ENCODE assay signal across 11 cellular contexts in the genomic region with DNA sequence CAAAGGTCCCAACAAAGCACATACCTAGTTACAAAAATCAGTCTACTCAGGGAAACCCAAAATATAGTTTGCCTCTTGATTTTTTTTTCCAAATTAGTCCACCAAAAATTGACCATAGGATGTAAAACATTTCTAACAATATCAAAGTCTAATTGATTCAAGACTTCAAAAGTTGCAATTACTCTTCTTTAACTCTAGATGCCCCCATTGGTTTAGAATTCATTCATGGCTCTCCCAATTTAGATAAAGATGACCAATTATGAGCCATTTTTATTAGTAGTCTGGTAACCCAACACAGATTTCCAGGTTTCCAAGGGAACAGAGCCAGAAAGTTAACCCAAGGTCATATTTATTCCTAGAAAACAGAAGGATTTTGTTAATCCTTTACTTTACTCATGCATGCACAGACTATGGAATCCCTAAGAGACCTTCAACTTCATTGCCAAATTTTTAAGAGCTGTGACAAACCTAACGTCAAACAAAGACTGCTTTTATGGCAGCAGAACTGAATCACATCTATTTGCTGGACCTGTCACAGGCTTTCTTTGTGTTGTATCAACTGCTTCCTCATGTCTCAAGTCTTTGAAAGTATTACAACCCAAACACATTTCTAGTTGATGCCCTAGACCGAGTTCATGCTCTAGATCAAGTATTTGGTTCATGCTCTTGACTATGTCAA. TPM values are rescaled to one million over a fixed set of nuclear protein-coding genes. Genes with fewer than 3 reads are reported as not detected.
A peak's percentile ranks its signal among the peaks of the same experiment; 100 is the strongest.
DNase-seq lines count a peak whose midpoint lies in the region; ATAC-seq, FAIRE-seq and TF ChIP-seq lines count a peak whose summit lies in the region.
"Had no signal": no experiment of that assay in that cellular context is flagged by ENCODE, and none has a peak within 500 bp of the region (broad histone marks: within the 10 kb centered on the region; RNA-seq: fewer than 3 reads in every experiment).

No MANE protein-coding gene starts in this region.

- no peaks in the 10 kb centered on the region for H3K27me3 ChIP-seq in body of pancreas

- TF ChIP-seq POLR2A in body of pancreas (IDR thresholded peaks at IDR 0.05), result no peak

- FAIRE-seq in D721Med (lab: Jason Lieb, UNC), result no peak
- FAIRE-seq: HTR-8/SVneo had no signal

- DNase-seq in D721Med (ENCODE audit: insufficient read length, low spot score) (no peak), body of pancreas (no peak), medulla oblongata (ENCODE audit: extremely low spot score) (peak; percentile 17), occipital lobe (lab: John Stamatoyannopoulos, UW) (no peak), omental fat pad (ENCODE audit: low spot score) (no peak), NCI-H1048 (lab: John Stamatoyannopoulos, UW) (no peak)
- DNase-seq in Jurkat, Clone E6-1 (ENCODE audit: low read depth, low spot score), result peak; percentile 4
- DNase-seq: left lung, T-helper 17 cell had no signal

- peak; percentile 68 for ATAC-seq in body of pancreas
- no peak for ATAC-seq in HG03139 (IDR thresholded peaks at IDR 0.05; ENCODE audit: unreplicated experiment)
- ATAC-seq in omental fat pad (ENCODE audit: low FRiP score), result no peak
- ATAC-seq: left lung, T-helper 17 cell had no signal

- intact Hi-C loops in body of pancreas (cut with DNase I), result no loop called here

- no peak overlapping the region for H3K27ac ChIP-seq in body of pancreas
- H3K27ac ChIP-seq: left lung had no signal

- H3K9me3 ChIP-seq in body of pancreas, result no peaks in the 10 kb centered on the region
- H3K9me3 ChIP-seq: left lung had no signal

- H3K36me3 ChIP-seq in body of pancreas (replicated peaks in 1 of 2; ENCODE audit: insufficient read depth in 1 of 2, low read depth in 2 of 2), result no peaks in the 10 kb centered on the region
- H3K36me3 ChIP-seq: left lung had no signal

- peak; percentile 48 for TF ChIP-seq CTCF in D721Med (IDR thresholded peaks at IDR 0.05; ENCODE audit: insufficient read depth, missing control alignments)
- TF ChIP-seq CTCF in body of pancreas (IDR thresholded peaks at IDR 0.05), result peak in 5 of 7 experiments; percentile 18 to 36 (median 29)
- TF ChIP-seq CTCF in omental fat pad (IDR thresholded peaks at IDR 0.05), result no peak

- WGBS in body of pancreas, 2 donors, result 19 to 21% methylated on average over 2 of the region's 2 CpGs

- H3K4me3 ChIP-seq in Jurkat, Clone E6-1 (ENCODE audit: low read length), result no peak overlapping the region
- H3K4me3 ChIP-seq in body of pancreas, result no peak overlapping the region
- H3K4me3 ChIP-seq: left lung had no signal

- no peaks in the 10 kb centered on the region for H3K4me1 ChIP-seq in body of pancreas
- H3K4me1 ChIP-seq: left lung had no signal

RNA-seq across cellular contexts. Expression of gene C22orf42, which starts 55.3 kb away (rescaled TPM):
- not detected for polyA plus RNA-seq in Jurkat, Clone E6-1 (2012; ENCODE audit: insufficient read depth, insufficient read length)
- total RNA-seq in body of pancreas, result 1 to 10 TPM; 1.6 to 4.0 TPM
- total RNA-seq in occipital lobe, result not detected
- not detected for total RNA-seq in omental fat pad
- total RNA-seq: left lung, T-helper 17 cell had no signal

Comparison
In these comparisons a context has a peak if more than half of its experiments do, and no peak if none do; other contexts are left out.
1. DNase-seq: peak in Jurkat, Clone E6-1 (single experiment) and medulla oblongata (single experiment); none in D721Med (single experiment), body of pancreas (0 of 4), occipital lobe (single experiment), omental fat pad (single experiment) and NCI-H1048 (single experiment).
2. CTCF ChIP-seq: peak in D721Med (single experiment) and body of pancreas (5 of 7); none in omental fat pad (0 of 3).